ENCODE assay signal across 9 cellular contexts in the genomic region with DNA sequence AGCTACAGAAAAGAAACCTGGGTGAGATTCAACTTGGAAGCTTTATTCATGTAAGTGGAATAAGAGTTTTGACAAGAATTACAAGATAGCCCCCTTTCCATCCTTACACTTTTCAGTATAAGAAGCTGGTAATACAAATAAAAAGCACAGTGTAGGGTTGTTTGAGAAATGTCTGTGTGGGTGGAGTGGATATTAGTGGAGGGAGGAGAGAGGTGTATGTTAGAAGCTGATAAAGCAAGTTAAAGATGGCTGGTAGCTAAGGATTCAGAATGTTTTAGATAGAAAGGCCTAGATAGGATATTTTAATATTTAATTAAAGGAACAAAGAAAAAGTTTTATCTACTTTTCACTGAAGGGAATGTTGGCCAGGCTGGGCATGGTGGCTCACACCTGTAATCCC. TPM values are rescaled to one million over a fixed set of nuclear protein-coding genes. Genes with fewer than 3 reads are reported as not detected.
DNase-seq lines count a peak whose midpoint lies in the region; ATAC-seq and TF ChIP-seq lines count a peak whose summit lies in the region.
"Had no signal": no experiment of that assay in that cellular context is flagged by ENCODE, and none has a peak within 500 bp of the region (broad histone marks: within the 10 kb centered on the region; RNA-seq: fewer than 3 reads in every experiment).

No MANE protein-coding gene starts in this region.

- peaks cover 46% of the 10 kb centered on the region for H3K4me1 Mint-ChIP-seq in activated CD8-positive, alpha-beta T cell treated with anti-CD3 and anti-CD28 coated beads, Interleukin-2, amount 10 ng/mL, durations not matched to agents 7 days and 5 days (ENCODE audit: low read depth)
- no peaks in the 10 kb centered on the region for H3K4me1 Mint-ChIP-seq in progenitor cell of endocrine pancreas (ENCODE audit: low read depth)

- H3K27ac ChIP-seq in ACC112 (ENCODE audit: low read depth, low read length) (peak overlapping the region; percentile 90), lower lobe of right lung (peak overlapping the region; percentile 79)

- POLR2A ChIA-PET in activated CD8-positive, alpha-beta T cell treated with anti-CD3 and anti-CD28 coated beads, Interleukin-2, amount 10 ng/mL, durations not matched to agents 7 days and 5 days (lab: Charles Lee) = interaction anchor here (1.2 to 3.8 kb wide), 2 partner anchors 100 to 103 kb away, joined by 5 to 22 read pairs; a partner anchor contains a TSS

- H3K79me2 ChIP-seq in ACC112 (ENCODE audit: control insufficient read depth, insufficient read depth, low read length, unreplicated experiment) = no peaks in the 10 kb centered on the region

- no peak overlapping the region for H3K4me3 Mint-ChIP-seq in activated CD8-positive, alpha-beta T cell treated with anti-CD3 and anti-CD28 coated beads, Interleukin-2, amount 10 ng/mL, durations not matched to agents 7 days and 5 days
- H3K4me3 Mint-ChIP-seq in progenitor cell of endocrine pancreas (ENCODE audit: low read depth) = no peak overlapping the region

- no peak for DNase-seq in activated CD8-positive, alpha-beta T cell treated with anti-CD3 and anti-CD28 coated beads, Interleukin-2, amount 10 ng/mL, durations not matched to agents 7 days and 5 days
- DNase-seq in lower lobe of right lung (no peak), pons (ENCODE audit: low spot score) (no peak), dedifferentiated amniotic fluid mesenchymal stem cell (ENCODE audit: extremely low spot score) (no peak), kidney tubule cell (ENCODE audit: low spot score) (no peak), progenitor cell of endocrine pancreas (ENCODE audit: low spot score, unreplicated experiment) (no peak)
- DNase-seq: T1000 had no signal

- ATAC-seq in GM19395 (IDR thresholded peaks at IDR 0.05; ENCODE audit: unreplicated experiment) = peak; percentile 17
- ATAC-seq in activated CD8-positive, alpha-beta T cell treated with anti-CD3 and anti-CD28 coated beads, Interleukin-2, amount 10 ng/mL, durations not matched to agents 7 days and 5 days = no peak
- ATAC-seq in lower lobe of right lung = no peak

- H3K4me1 ChIP-seq in ACC112 (ENCODE audit: control insufficient read depth, insufficient read depth, low read length, unreplicated experiment) (peaks cover 28% of the 10 kb centered on the region), lower lobe of right lung (peaks cover 19% of the 10 kb centered on the region)

- no peaks in the 10 kb centered on the region for H3K9me3 ChIP-seq in lower lobe of right lung

- H3K27ac Mint-ChIP-seq in activated CD8-positive, alpha-beta T cell treated with anti-CD3 and anti-CD28 coated beads, Interleukin-2, amount 10 ng/mL, durations not matched to agents 7 days and 5 days = peak overlapping the region; percentile 78
- H3K27ac Mint-ChIP-seq in progenitor cell of endocrine pancreas = no peak overlapping the region

- TF ChIP-seq CTCF in lower lobe of right lung (IDR thresholded peaks at IDR 0.05) = no peak
- TF ChIP-seq CTCF in progenitor cell of endocrine pancreas (IDR thresholded peaks at IDR 0.05; ENCODE audit: unreplicated experiment) = no peak

- H3K27me3 Mint-ChIP-seq in activated CD8-positive, alpha-beta T cell treated with anti-CD3 and anti-CD28 coated beads, Interleukin-2, amount 10 ng/mL, durations not matched to agents 7 days and 5 days (ENCODE audit: low read depth) = no peaks in the 10 kb centered on the region
- H3K27me3 Mint-ChIP-seq in progenitor cell of endocrine pancreas = no peaks in the 10 kb centered on the region

- H3K27me3 ChIP-seq in ACC112 (ENCODE audit: insufficient read depth, low read length) (no peaks in the 10 kb centered on the region), lower lobe of right lung (ENCODE audit: low read depth) (no peaks in the 10 kb centered on the region)

- H3K4me3 ChIP-seq in ACC112 (ENCODE audit: low read depth, low read length) (no peak overlapping the region), lower lobe of right lung (no peak overlapping the region)

- no peaks in the 10 kb centered on the region for H3K36me3 ChIP-seq in ACC112 (ENCODE audit: insufficient read depth, low read length)
- no peaks in the 10 kb centered on the region for H3K36me3 ChIP-seq in lower lobe of right lung

- CTCF ChIA-PET in activated CD8-positive, alpha-beta T cell treated with anti-CD3 and anti-CD28 coated beads, Interleukin-2, amount 10 ng/mL, durations not matched to agents 7 days and 5 days (lab: Charles Lee) = interaction anchor here (0.8 to 4.8 kb wide), 9 partner anchors 8 to 102 kb away, joined by 3 to 41 read pairs (median 7); a partner anchor contains a TSS

- H3K9me3 Mint-ChIP-seq in activated CD8-positive, alpha-beta T cell treated with anti-CD3 and anti-CD28 coated beads, Interleukin-2, amount 10 ng/mL, durations not matched to agents 7 days and 5 days (ENCODE audit: insufficient read depth) = peaks cover 5% of the 10 kb centered on the region
- H3K9me3 Mint-ChIP-seq in progenitor cell of endocrine pancreas (ENCODE audit: low read depth) = peaks cover 4% of the 10 kb centered on the region

- intact Hi-C loops in lower lobe of right lung (cut with DNase I) = no loop called here

- H3K36me3 Mint-ChIP-seq in activated CD8-positive, alpha-beta T cell treated with anti-CD3 and anti-CD28 coated beads, Interleukin-2, amount 10 ng/mL, durations not matched to agents 7 days and 5 days (ENCODE audit: low read depth) = peaks cover 5% of the 10 kb centered on the region
- no peaks in the 10 kb centered on the region for H3K36me3 Mint-ChIP-seq in progenitor cell of endocrine pancreas (ENCODE audit: insufficient read depth)

- H2AFZ ChIP-seq in ACC112 (ENCODE audit: low read length, unreplicated experiment) = peak overlapping the region; percentile 12

RNA-seq across cellular contexts. Expression of a gene that starts 12.5 kb away (rescaled TPM):
- 1 to 10 TPM in 1 of 2 experiments, under 1 TPM in 1; 0.18 to 1.2 TPM for total RNA-seq in activated CD8-positive, alpha-beta T cell treated with anti-CD3 and anti-CD28 coated beads, Interleukin-2, amount 10 ng/mL, durations not matched to agents 7 days and 5 days
- 7.9 TPM for total RNA-seq in lower lobe of right lung
- 5.9 TPM in 2 replicates for total RNA-seq in progenitor cell of endocrine pancreas
